22 cellular contexts compared by ENCODE assay signal in the genomic region with DNA sequence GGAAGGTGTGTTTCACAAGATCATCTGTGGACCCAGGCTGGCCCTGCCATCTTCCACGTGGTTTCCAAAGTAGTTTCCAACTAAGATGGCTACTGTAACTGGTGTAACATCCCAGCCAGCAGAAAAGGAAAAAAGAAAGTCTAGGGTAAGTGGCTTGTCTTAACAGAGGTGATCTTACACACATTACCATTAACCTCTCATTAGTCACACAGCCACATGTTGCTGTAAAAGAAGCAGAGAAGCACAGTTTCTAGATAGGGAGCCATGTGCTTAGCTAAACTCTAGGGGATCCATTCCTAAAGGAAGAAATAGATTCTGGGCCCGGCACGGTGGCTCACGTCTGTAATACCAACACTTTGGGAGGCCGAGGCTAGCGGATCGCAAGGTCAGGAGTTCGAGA.
"Had no signal": no experiment of that assay in that cellular context is flagged by ENCODE, and none has a peak within 500 bp of the region (broad histone marks: within the 10 kb centered on the region; RNA-seq: fewer than 3 reads in every experiment).

No MANE protein-coding gene starts in this region.

- H2AFZ ChIP-seq: hepatocyte had no signal

- H3K4me2 ChIP-seq: hepatocyte, smooth muscle cell had no signal

- FAIRE-seq: bronchial epithelial cell had no signal

- H3K4me3 ChIP-seq: adrenal gland, coronary artery, esophagus squamous epithelium, hepatocyte, lower lobe of right lung, sigmoid colon, smooth muscle cell, transverse colon had no signal

- H3K27me3 ChIP-seq: adrenal gland, esophagus squamous epithelium, foreskin keratinocyte, hepatocyte, sigmoid colon, transverse colon had no signal

- DNase-seq: activated CD4-positive, alpha-beta T cell treated with anti-CD3 and anti-CD28 coated beads, Interleukin-2, amount 50 U/mL, for 48 hours; activated CD8-positive, alpha-beta memory T cell treated with anti-CD3 and anti-CD28 coated beads, Interleukin-2, amount 50 U/mL, for 48 hours; activated naive CD4-positive, alpha-beta T cell; activated T-cell treated with anti-CD3 and anti-CD28 coated beads, Interleukin-2, amount 50 U/mL, for 4 hours; adrenal gland; endodermal cell; esophagus squamous epithelium; foreskin keratinocyte; glutamatergic neuron; immature natural killer cell; lower lobe of right lung; naive thymus-derived CD4-positive, alpha-beta T cell; retina; sigmoid colon; stimulated activated CD4-positive, alpha-beta T cell treated with anti-CD3 and anti-CD28 coated beads, Interleukin-15, amount 100 ng/mL, for 24 hours; transverse colon had no signal

- H3K36me3 ChIP-seq: adrenal gland, lower lobe of right lung, sigmoid colon, transverse colon had no signal

- ATAC-seq: activated T-cell treated with anti-CD3 and anti-CD28 coated beads, Interleukin-2, amount 50 U/mL, for 4 hours; foreskin keratinocyte; left lobe of liver; lower lobe of right lung; naive thymus-derived CD4-positive, alpha-beta T cell; stimulated activated memory B cell treated with anti-CD40 and anti-IgM and Interleukin-4, amounts not matched to agents 10 μg/mL and 1 μg/mL and 100 μg/mL, for 72 hours had no signal

- H3K9me3 ChIP-seq: adrenal gland, esophagus squamous epithelium, lower lobe of right lung, sigmoid colon, transverse colon had no signal

- H3K27ac ChIP-seq: adrenal gland, coronary artery, esophagus squamous epithelium, foreskin keratinocyte, hepatocyte, lower lobe of right lung, sigmoid colon, transverse colon had no signal
